1 cellular context compared by ENCODE assay signal in genomic region chr11:96389604-96390402, GRCh38.
TF ChIP-seq lines count a peak whose summit lies in the region.

Gene CCDC82 (minus strand): TSS chr11:96389912. CDS start chr11:96384747, 5,165 bp downstream.
Gene JRKL (plus strand): TSS chr11:96390013. CDS start chr11:96390650, 637 bp downstream.

TF ChIP-seq in HepG2, 621 proteins besides CTCF, POLR2A, EP300 and RAD21 (continued from another document and continues in another):
- TF ChIP-seq, protein P1, sequence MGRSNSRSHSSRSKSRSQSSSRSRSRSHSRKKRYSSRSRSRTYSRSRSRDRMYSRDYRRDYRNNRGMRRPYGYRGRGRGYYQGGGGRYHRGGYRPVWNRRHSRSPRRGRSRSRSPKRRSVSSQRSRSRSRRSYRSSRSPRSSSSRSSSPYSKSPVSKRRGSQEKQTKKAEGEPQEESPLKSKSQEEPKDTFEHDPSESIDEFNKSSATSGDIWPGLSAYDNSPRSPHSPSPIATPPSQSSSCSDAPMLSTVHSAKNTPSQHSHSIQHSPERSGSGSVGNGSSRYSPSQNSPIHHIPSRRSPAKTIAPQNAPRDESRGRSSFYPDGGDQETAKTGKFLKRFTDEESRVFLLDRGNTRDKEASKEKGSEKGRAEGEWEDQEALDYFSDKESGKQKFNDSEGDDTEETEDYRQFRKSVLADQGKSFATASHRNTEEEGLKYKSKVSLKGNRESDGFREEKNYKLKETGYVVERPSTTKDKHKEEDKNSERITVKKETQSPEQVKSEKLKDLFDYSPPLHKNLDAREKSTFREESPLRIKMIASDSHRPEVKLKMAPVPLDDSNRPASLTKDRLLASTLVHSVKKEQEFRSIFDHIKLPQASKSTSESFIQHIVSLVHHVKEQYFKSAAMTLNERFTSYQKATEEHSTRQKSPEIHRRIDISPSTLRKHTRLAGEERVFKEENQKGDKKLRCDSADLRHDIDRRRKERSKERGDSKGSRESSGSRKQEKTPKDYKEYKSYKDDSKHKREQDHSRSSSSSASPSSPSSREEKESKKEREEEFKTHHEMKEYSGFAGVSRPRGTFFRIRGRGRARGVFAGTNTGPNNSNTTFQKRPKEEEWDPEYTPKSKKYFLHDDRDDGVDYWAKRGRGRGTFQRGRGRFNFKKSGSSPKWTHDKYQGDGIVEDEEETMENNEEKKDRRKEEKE (IDR thresholded peaks at IDR 0.05): no peak
- TF ChIP-seq ARID3A (IDR thresholded peaks at IDR 0.05; ENCODE audit: low read depth, low read length) (no peak), ZNF33A (CRISPR knock-in tag; IDR thresholded peaks at IDR 0.05; ENCODE audit: borderline replicate concordance) (peak; percentile 90; the same call in 1 of the 2 replicates), ZNF720 (CRISPR knock-in tag; IDR thresholded peaks at IDR 0.05) (no peak), PAXIP1 (CRISPR knock-in tag; conservative IDR thresholded peaks at IDR 0.05) (peak; percentile 52), ZNF224 (CRISPR knock-in tag; IDR thresholded peaks at IDR 0.05) (peak; percentile 68; the same call in 1 of the 2 replicates), ZSCAN5A (CRISPR knock-in tag; IDR thresholded peaks at IDR 0.05; ENCODE audit: borderline replicate concordance) (peak; percentile 85; the same call in 1 of the 2 replicates), LBX2 (CRISPR knock-in tag; IDR thresholded peaks at IDR 0.05; ENCODE audit: borderline replicate concordance) (no peak; the same call in 1 of the 2 replicates), NFRKB (IDR thresholded peaks at IDR 0.05) (no peak), ZNF383 (CRISPR knock-in tag; IDR thresholded peaks at IDR 0.05; ENCODE audit: borderline replicate concordance) (no peak), ZNF747 (CRISPR knock-in tag; IDR thresholded peaks at IDR 0.05; ENCODE audit: borderline replicate concordance) (peak; percentile 93), ZNF138 (CRISPR knock-in tag; IDR thresholded peaks at IDR 0.05; ENCODE audit: low read depth) (no peak), SRF (IDR thresholded peaks at IDR 0.05; ENCODE audit: low read depth, low read length) (no peak), RARG (CRISPR knock-in tag; IDR thresholded peaks at IDR 0.05; ENCODE audit: low read depth) (no peak), SAP130 (CRISPR knock-in tag; IDR thresholded peaks at IDR 0.05; ENCODE audit: low read depth) (peak; percentile 90), ZFP90 (CRISPR knock-in tag; IDR thresholded peaks at IDR 0.05; ENCODE audit: borderline replicate concordance) (peak; percentile 36; the same call in 1 of the 2 replicates), ZNF777 (CRISPR knock-in tag; IDR thresholded peaks at IDR 0.05) (peak; percentile 44; the same call in 1 of the 2 replicates), JARID2 (CRISPR knock-in tag; IDR thresholded peaks at IDR 0.05; ENCODE audit: insufficient replicate concordance) (no peak), TOE1 (CRISPR knock-in tag; IDR thresholded peaks at IDR 0.05) (no peak), SMARCE1 (IDR thresholded peaks at IDR 0.05; ENCODE audit: borderline replicate concordance) (no peak), POLR2AphosphoS2 (IDR thresholded peaks at IDR 0.05; ENCODE audit: low read depth, low read length) (no peak), HNRNPUL1 (IDR thresholded peaks at IDR 0.05; ENCODE audit: low read depth, low read length) (no peak), SP2 (CRISPR knock-in tag; IDR thresholded peaks at IDR 0.05) (peak; percentile 90), MTF1 (CRISPR knock-in tag; IDR thresholded peaks at IDR 0.05) (peak; percentile 55; the same call in 1 of the 2 replicates), SRSF9 (IDR thresholded peaks at IDR 0.05; ENCODE audit: borderline replicate concordance, insufficient read depth, low read depth, low read length, poor library complexity, severe bottlenecking) (no peak), ZNF558 (CRISPR knock-in tag; IDR thresholded peaks at IDR 0.05; ENCODE audit: borderline replicate concordance) (peak; percentile 71; the same call in 1 of the 2 replicates), MIER2 (CRISPR knock-in tag; IDR thresholded peaks at IDR 0.05) (no peak), TBX3 (IDR thresholded peaks at IDR 0.05; ENCODE audit: borderline replicate concordance) (no peak), TEF (CRISPR knock-in tag; IDR thresholded peaks at IDR 0.05) (0 out of 2 replicates have a peak, but pooled peaks have one; percentile 24), MTF2 (CRISPR knock-in tag; IDR thresholded peaks at IDR 0.05; ENCODE audit: borderline replicate concordance) (peak; percentile 87; the same call in 1 of the 2 replicates), ZNF280B (CRISPR knock-in tag; IDR thresholded peaks at IDR 0.05; ENCODE audit: borderline replicate concordance) (peak; percentile 54; the same call in 1 of the 2 replicates), HMG20B (CRISPR knock-in tag; conservative IDR thresholded peaks at IDR 0.05) (no peak), YEATS4 (CRISPR knock-in tag; IDR thresholded peaks at IDR 0.05; ENCODE audit: borderline replicate concordance) (peak; percentile 85)
- TF ChIP-seq, protein P2, sequence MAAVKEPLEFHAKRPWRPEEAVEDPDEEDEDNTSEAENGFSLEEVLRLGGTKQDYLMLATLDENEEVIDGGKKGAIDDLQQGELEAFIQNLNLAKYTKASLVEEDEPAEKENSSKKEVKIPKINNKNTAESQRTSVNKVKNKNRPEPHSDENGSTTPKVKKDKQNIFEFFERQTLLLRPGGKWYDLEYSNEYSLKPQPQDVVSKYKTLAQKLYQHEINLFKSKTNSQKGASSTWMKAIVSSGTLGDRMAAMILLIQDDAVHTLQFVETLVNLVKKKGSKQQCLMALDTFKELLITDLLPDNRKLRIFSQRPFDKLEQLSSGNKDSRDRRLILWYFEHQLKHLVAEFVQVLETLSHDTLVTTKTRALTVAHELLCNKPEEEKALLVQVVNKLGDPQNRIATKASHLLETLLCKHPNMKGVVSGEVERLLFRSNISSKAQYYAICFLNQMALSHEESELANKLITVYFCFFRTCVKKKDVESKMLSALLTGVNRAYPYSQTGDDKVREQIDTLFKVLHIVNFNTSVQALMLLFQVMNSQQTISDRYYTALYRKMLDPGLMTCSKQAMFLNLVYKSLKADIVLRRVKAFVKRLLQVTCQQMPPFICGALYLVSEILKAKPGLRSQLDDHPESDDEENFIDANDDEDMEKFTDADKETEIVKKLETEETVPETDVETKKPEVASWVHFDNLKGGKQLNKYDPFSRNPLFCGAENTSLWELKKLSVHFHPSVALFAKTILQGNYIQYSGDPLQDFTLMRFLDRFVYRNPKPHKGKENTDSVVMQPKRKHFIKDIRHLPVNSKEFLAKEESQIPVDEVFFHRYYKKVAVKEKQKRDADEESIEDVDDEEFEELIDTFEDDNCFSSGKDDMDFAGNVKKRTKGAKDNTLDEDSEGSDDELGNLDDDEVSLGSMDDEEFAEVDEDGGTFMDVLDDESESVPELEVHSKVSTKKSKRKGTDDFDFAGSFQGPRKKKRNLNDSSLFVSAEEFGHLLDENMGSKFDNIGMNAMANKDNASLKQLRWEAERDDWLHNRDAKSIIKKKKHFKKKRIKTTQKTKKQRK (IDR thresholded peaks at IDR 0.05; ENCODE audit: low read length): no peak
- TF ChIP-seq, protein P3, sequence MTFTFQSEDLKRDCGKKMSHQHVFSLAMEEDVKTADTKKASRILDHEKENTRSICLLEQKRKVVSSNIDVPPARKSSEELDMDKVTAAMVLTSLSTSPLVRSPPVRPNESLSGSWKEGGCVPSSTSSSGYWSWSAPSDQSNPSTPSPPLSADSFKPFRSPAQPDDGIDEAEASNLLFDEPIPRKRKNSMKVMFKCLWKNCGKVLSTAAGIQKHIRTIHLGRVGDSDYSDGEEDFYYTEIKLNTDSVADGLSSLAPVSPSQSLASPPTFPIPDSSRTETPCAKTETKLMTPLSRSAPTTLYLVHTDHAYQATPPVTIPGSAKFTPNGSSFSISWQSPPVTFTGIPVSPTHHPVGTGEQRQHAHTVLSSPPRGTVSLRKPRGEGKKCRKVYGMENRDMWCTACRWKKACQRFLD (CRISPR knock-in tag; IDR thresholded peaks at IDR 0.05; ENCODE audit: borderline replicate concordance): peak; percentile 17; the same call in 1 of the 2 replicates
- TF ChIP-seq, protein P4, sequence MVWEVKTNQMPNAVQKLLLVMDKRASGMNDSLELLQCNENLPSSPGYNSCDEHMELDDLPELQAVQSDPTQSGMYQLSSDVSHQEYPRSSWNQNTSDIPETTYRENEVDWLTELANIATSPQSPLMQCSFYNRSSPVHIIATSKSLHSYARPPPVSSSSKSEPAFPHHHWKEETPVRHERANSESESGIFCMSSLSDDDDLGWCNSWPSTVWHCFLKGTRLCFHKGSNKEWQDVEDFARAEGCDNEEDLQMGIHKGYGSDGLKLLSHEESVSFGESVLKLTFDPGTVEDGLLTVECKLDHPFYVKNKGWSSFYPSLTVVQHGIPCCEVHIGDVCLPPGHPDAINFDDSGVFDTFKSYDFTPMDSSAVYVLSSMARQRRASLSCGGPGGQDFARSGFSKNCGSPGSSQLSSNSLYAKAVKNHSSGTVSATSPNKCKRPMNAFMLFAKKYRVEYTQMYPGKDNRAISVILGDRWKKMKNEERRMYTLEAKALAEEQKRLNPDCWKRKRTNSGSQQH (CRISPR knock-in tag; IDR thresholded peaks at IDR 0.05; ENCODE audit: low read depth): peak; percentile 72
